Comparison of ENCODE assay signal across 19 cellular contexts in genomic region chr17:45155029-45155428, GRCh38. TPM values are rescaled to one million over a fixed set of nuclear protein-coding genes. Genes with fewer than 3 reads are reported as not detected.
DNase-seq lines count a peak whose midpoint lies in the region; ATAC-seq and TF ChIP-seq lines count a peak whose summit lies in the region.
"Had no signal": no experiment of that assay in that cellular context is flagged by ENCODE, and none has a peak within 500 bp of the region (broad histone marks: within the 10 kb centered on the region; RNA-seq: fewer than 3 reads in every experiment).

No MANE protein-coding gene starts in this region.

- peaks cover 19% of the 10 kb centered on the region for H4K20me1 ChIP-seq in PC-3 (ENCODE audit: low read length)

- H3K9me2 ChIP-seq in PC-3 (replicated peaks; ENCODE audit: low read length) = no peaks in the 10 kb centered on the region

- no peaks in the 10 kb centered on the region for H3K9me3 Mint-ChIP-seq in activated naive CD4-positive, alpha-beta T cell treated with anti-CD3 and anti-CD28 coated beads, Interleukin-2, amount 50 U/mL, for 24 hours
- no peaks in the 10 kb centered on the region for H3K9me3 Mint-ChIP-seq in activated naive CD4-positive, alpha-beta T cell treated with anti-CD3 and anti-CD28 coated beads, Interleukin-2, amount 10 ng/mL, durations not matched to agents 7 days and 5 days
- H3K9me3 Mint-ChIP-seq: HFFc6 had no signal

- 95 to 98% (median 95%) methylated on average over 4 of the region's 4 CpGs for WGBS in psoas muscle, 3 donors

- ATAC-seq in PC-3 (no peak), psoas muscle (no peak), HG03469 (IDR thresholded peaks at IDR 0.05; ENCODE audit: unreplicated experiment) (no peak), T-helper 17 cell (no peak)

- H3F3A ChIP-seq in PC-3 (ENCODE audit: low read length, unreplicated experiment) = peaks cover 8% of the 10 kb centered on the region

- H3K9ac ChIP-seq in PC-3 (ENCODE audit: low read length) = no peak overlapping the region
- H3K9ac ChIP-seq: KMS-11 had no signal

- peaks cover 53% of the 10 kb centered on the region for H3K4me1 Mint-ChIP-seq in activated naive CD4-positive, alpha-beta T cell treated with anti-CD3 and anti-CD28 coated beads, Interleukin-2, amount 50 U/mL, for 24 hours
- peaks cover 45% of the 10 kb centered on the region for H3K4me1 Mint-ChIP-seq in activated naive CD4-positive, alpha-beta T cell treated with anti-CD3 and anti-CD28 coated beads, Interleukin-2, amount 10 ng/mL, durations not matched to agents 7 days and 5 days
- H3K4me1 Mint-ChIP-seq in T-helper 17 cell = peaks cover 31% of the 10 kb centered on the region

- POLR2A ChIA-PET in PC-3 (lab: Charles Lee; ENCODE audit: unreplicated experiment) = interaction anchor here (0.5 to 0.6 kb wide), 2 partner anchors 11 to 42 kb away, joined by 3 to 4 read pairs; no protein-coding TSS in a partner anchor

- no peak overlapping the region for H2AFZ ChIP-seq in PC-3 (ENCODE audit: low read length)

- H3K9me3 ChIP-seq in PC-3 (ENCODE audit: low read length) (no peaks in the 10 kb centered on the region), psoas muscle (no peaks in the 10 kb centered on the region), T-helper 17 cell (ENCODE audit: control insufficient read depth, low read length, poor library complexity, severe bottlenecking) (no peaks in the 10 kb centered on the region)

- H3K36me3 Mint-ChIP-seq in activated naive CD4-positive, alpha-beta T cell treated with anti-CD3 and anti-CD28 coated beads, Interleukin-2, amount 50 U/mL, for 24 hours = peaks cover 3% of the 10 kb centered on the region
- H3K36me3 Mint-ChIP-seq in activated naive CD4-positive, alpha-beta T cell treated with anti-CD3 and anti-CD28 coated beads, Interleukin-2, amount 10 ng/mL, durations not matched to agents 7 days and 5 days = peaks cover 37% of the 10 kb centered on the region
- no peaks in the 10 kb centered on the region for H3K36me3 Mint-ChIP-seq in T-helper 17 cell (ENCODE audit: low read depth)

- H3K27ac ChIP-seq in PC-3 (ENCODE audit: low read length) (no peak overlapping the region), psoas muscle (peak overlapping the region; percentile 65)
- H3K27ac ChIP-seq: brain microvascular endothelial cell, KMS-11 had no signal

- H3K27ac Mint-ChIP-seq in activated naive CD4-positive, alpha-beta T cell treated with anti-CD3 and anti-CD28 coated beads, Interleukin-2, amount 50 U/mL, for 24 hours = no peak overlapping the region
- no peak overlapping the region for H3K27ac Mint-ChIP-seq in activated naive CD4-positive, alpha-beta T cell treated with anti-CD3 and anti-CD28 coated beads, Interleukin-2, amount 10 ng/mL, durations not matched to agents 7 days and 5 days
- H3K27ac Mint-ChIP-seq in T-helper 17 cell = no peak overlapping the region
- H3K27ac Mint-ChIP-seq: HFFc6 had no signal

- CTCF ChIA-PET in activated naive CD4-positive, alpha-beta T cell treated with anti-CD3 and anti-CD28 coated beads, Interleukin-2, amount 10 ng/mL, durations not matched to agents 7 days and 5 days (lab: Charles Lee) = interaction anchor here (0.6 to 9.6 kb wide), 4 partner anchors 18 to 102 kb away, joined by 3 to 172 read pairs (median 4); partner anchors contain the start of gene ACBD4
- CTCF ChIA-PET in PC-3 (lab: Charles Lee) = interaction anchor here (0.5 to 2.1 kb wide), 5 partner anchors 11 to 136 kb away, joined by 3 to 18 read pairs (median 5); partner anchors contain the start of gene ACBD4

- no peak for TF ChIP-seq CTCF in PC-3 (conservative IDR thresholded peaks at IDR 0.05; ENCODE audit: low read depth, low read length)
- TF ChIP-seq CTCF in epithelial cell of esophagus (IDR thresholded peaks at IDR 0.05; ENCODE audit: insufficient read depth, low read depth, low read length, missing control alignments) = no peak
- TF ChIP-seq CTCF in psoas muscle (IDR thresholded peaks at IDR 0.05) = no peak

- H3K36me3 ChIP-seq in PC-3 (ENCODE audit: low read depth, low read length) (0 out of 2 replicates have a peak, but pooled peaks cover 4% of the 10 kb centered on the region), psoas muscle (ENCODE audit: insufficient read depth in 1 of 2, low read depth in 1 of 2) (no peaks in the 10 kb centered on the region)
- H3K36me3 ChIP-seq: brain microvascular endothelial cell had no signal

- H3K27me3 Mint-ChIP-seq in activated naive CD4-positive, alpha-beta T cell treated with anti-CD3 and anti-CD28 coated beads, Interleukin-2, amount 50 U/mL, for 24 hours = no peaks in the 10 kb centered on the region
- no peaks in the 10 kb centered on the region for H3K27me3 Mint-ChIP-seq in activated naive CD4-positive, alpha-beta T cell treated with anti-CD3 and anti-CD28 coated beads, Interleukin-2, amount 10 ng/mL, durations not matched to agents 7 days and 5 days
- no peaks in the 10 kb centered on the region for H3K27me3 Mint-ChIP-seq in T-helper 17 cell

- peak overlapping the region; percentile 15 for H3K4me3 Mint-ChIP-seq in activated naive CD4-positive, alpha-beta T cell treated with anti-CD3 and anti-CD28 coated beads, Interleukin-2, amount 50 U/mL, for 24 hours
- H3K4me3 Mint-ChIP-seq in activated naive CD4-positive, alpha-beta T cell treated with anti-CD3 and anti-CD28 coated beads, Interleukin-2, amount 10 ng/mL, durations not matched to agents 7 days and 5 days = no peak overlapping the region
- H3K4me3 Mint-ChIP-seq in T-helper 17 cell = no peak overlapping the region
- H3K4me3 Mint-ChIP-seq: HFFc6 had no signal

- intact Hi-C loops in PC-3 (cut with micrococcal nuclease) (no loop called here), psoas muscle (cut with DNase I) (no loop called here)

- BruUV-seq in PC-3 (replicated peaks; lab: Mats Ljungman, UMichigan) = no TSS peak

- peaks cover 43% of the 10 kb centered on the region for H3K4me1 ChIP-seq in PC-3 (ENCODE audit: insufficient read depth, low read length)
- H3K4me1 ChIP-seq in psoas muscle = peaks cover 59% of the 10 kb centered on the region

- H3K79me2 ChIP-seq in PC-3 (ENCODE audit: low read length) = peaks cover 50% of the 10 kb centered on the region

- H3K27me3 ChIP-seq in PC-3 (ENCODE audit: low read length) (no peaks in the 10 kb centered on the region), psoas muscle (ENCODE audit: insufficient read depth in 3 of 3, low read length in 2 of 3) (no peaks in the 10 kb centered on the region)
- H3K27me3 ChIP-seq: brain microvascular endothelial cell had no signal

- no peak for DNase-seq in activated naive CD4-positive, alpha-beta T cell treated with anti-CD3 and anti-CD28 coated beads, Interleukin-2, amount 10 ng/mL, durations not matched to agents 7 days and 5 days
- DNase-seq in PC-3 (no peak), epithelial cell of esophagus (ENCODE audit: low read depth) (peak; percentile 41), psoas muscle (no peak), NCI-H2029 (lab: John Stamatoyannopoulos, UW) (no peak), T-helper 17 cell (no peak)
- DNase-seq: activated T-cell treated with anti-CD3 and anti-CD28 coated beads, Interleukin-2, amount 50 U/mL, for 1 hour; brain microvascular endothelial cell; cortex of kidney; foreskin fibroblast; HFFc6; NCI-H1092 treated with DMSO at 0.1 percent for 48 hours; NCI-H2107; NCI-H524 treated with DMSO at 0.1 percent for 48 hours; SIG-M5; stimulated activated CD8-positive, alpha-beta memory T cell treated with anti-CD3 and anti-CD28 coated beads, Interleukin-4, amount 100 ng/mL, for 48 hours had no signal

- H3K4me3 ChIP-seq in PC-3 (ENCODE audit: low read length) (no peak overlapping the region), epithelial cell of esophagus (ENCODE audit: low read length) (no peak overlapping the region), psoas muscle (no peak overlapping the region)

- peak overlapping the region; percentile 14; the same call in 1 of the 2 replicates for H3K4me2 ChIP-seq in PC-3 (ENCODE audit: low read length)
- H3K4me2 ChIP-seq: KMS-11 had no signal

RNA-seq across cellular contexts. Expression of gene HEXIM2, which starts 6.6 kb away (rescaled TPM):
- total RNA-seq in PC-3 (2014; rRNA removed) (19.9 and 30.5 TPM in 2 replicates), psoas muscle (10 to 100 TPM; 13.7 to 47.1 (median 33.4) TPM), T-helper 17 cell (10 to 100 TPM in 1 of 2 donors, 1 to 10 TPM in 1; 1.5 to 12.3 TPM)
- 10 to 100 TPM in 2 of 3 donors, 1 to 10 TPM in 1; 8.2 to 69.5 (median 62.7) TPM for polyA plus RNA-seq in psoas muscle

RNA-seq across cellular contexts. Expression of gene HEXIM1, which starts 6.8 kb away (rescaled TPM):
- total RNA-seq in PC-3 (2014; rRNA removed) = 47.3 and 59.0 TPM in 2 replicates
- total RNA-seq in psoas muscle = 10 to 100 TPM; 21.3 to 52.2 (median 31.5) TPM
- polyA plus RNA-seq in psoas muscle = 100 to 1,000 TPM in 1 of 3 donors, 10 to 100 TPM in 1, 1 to 10 TPM in 1; 9.5 to 127 (median 22.0) TPM
- 10 to 100 TPM; 52.4 to 71.8 TPM for total RNA-seq in T-helper 17 cell

RNA-seq across cellular contexts. Expression of gene ACBD4, which starts 19.5 kb away (rescaled TPM):
- total RNA-seq in PC-3 (2014; rRNA removed) (12.9 and 17.3 TPM in 2 replicates), psoas muscle (1 to 10 TPM; 3.9 to 8.2 (median 5.1) TPM), T-helper 17 cell (10 to 100 TPM; 13.6 to 18.9 TPM)
- 1 to 10 TPM; 2.7 to 5.2 (median 4.4) TPM for polyA plus RNA-seq in psoas muscle

RNA-seq across cellular contexts. Expression of gene PLCD3, which starts 22.7 kb away (rescaled TPM):
- total RNA-seq in PC-3 (2014; rRNA removed) (35.1 and 55.3 TPM in 2 replicates), psoas muscle (100 to 1,000 TPM in 2 of 4 donors, 10 to 100 TPM in 2; 69.8 to 217 (median 122) TPM), T-helper 17 cell (1 to 10 TPM; 3.7 to 5.0 TPM)
- polyA plus RNA-seq in psoas muscle = 100 to 1,000 TPM in 2 of 3 donors, 10 to 100 TPM in 1; 57.0 to 171 (median 170) TPM
